ENCODE assay signal across 9 cellular contexts in the genomic region with DNA sequence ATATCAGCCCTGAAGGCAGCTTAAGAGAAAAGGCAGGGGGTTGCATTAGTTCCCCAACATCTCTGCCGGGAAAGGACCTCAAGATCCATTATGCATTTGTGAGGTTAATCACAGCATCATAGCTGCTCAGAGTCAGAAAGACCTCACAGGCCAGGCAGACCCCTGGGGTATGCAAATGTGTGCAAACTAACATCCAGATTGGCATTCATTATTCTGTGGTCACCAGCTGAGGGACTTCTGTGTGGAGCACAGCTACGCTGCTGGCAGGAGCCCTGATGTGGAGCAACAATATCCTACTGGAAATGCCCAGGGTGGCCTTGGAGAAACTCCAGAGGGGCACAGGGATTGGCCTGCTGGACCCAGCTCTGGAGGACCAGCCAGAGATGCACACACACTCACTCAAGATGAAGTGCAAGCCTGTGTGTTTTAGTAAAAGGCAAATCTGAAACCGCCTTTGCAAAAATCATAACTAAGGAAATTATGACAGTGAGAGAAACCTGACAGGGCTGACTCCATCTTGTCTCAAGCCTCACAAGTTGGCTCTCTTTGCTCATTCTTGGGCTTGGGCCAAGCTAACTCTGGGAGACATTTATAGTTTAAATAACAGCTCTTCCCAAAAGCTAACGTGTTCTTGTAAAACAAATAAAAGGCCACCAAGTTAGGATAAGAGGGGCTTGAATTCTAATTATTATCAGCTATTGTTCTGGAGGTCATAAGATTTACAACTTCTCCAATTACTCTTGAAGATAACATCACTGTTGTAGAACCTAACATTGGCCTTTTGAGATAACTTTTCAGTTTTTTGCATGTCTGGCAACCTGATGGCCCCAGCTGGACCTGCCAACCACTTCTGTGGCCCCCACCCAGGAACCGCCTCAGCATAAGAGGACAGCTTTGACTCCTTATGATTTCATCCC.
DNase-seq lines count a peak whose midpoint lies in the region; ATAC-seq and TF ChIP-seq lines count a peak whose summit lies in the region.
"Had no signal": no experiment of that assay in that cellular context is flagged by ENCODE, and none has a peak within 500 bp of the region (broad histone marks: within the 10 kb centered on the region; RNA-seq: fewer than 3 reads in every experiment).

No MANE protein-coding gene starts in this region.

- H3K4me2 ChIP-seq in GM23248 (ENCODE audit: unreplicated experiment), result peak overlapping the region; percentile 19

- POLR2A ChIA-PET in Panc1 (lab: Charles Lee), result no interaction called here

- no peaks in the 10 kb centered on the region for H4K20me1 ChIP-seq in GM23248 (ENCODE audit: insufficient read depth)

- H2AFZ ChIP-seq in ACC112 (ENCODE audit: low read length, unreplicated experiment), result no peak overlapping the region
- H2AFZ ChIP-seq in GM23248, result no peak overlapping the region

- CTCF ChIA-PET in Panc1 (lab: Charles Lee), result no interaction called here

- WGBS in GM23248 (ENCODE audit: low coverage in 1 of 2, low lambda C conversion rate in 2 of 2, missing lambda C conversion rate in 2 of 2), 2 experiments, result 71 to 78% methylated on average over 5 of the region's 5 CpGs

- H3K79me2 ChIP-seq in ACC112 (ENCODE audit: control insufficient read depth, insufficient read depth, low read length, unreplicated experiment) (no peaks in the 10 kb centered on the region), GM23248 (ENCODE audit: insufficient read depth) (no peaks in the 10 kb centered on the region)

- H3K36me3 ChIP-seq in ACC112 (ENCODE audit: insufficient read depth, low read length) (no peaks in the 10 kb centered on the region), GM23248 (ENCODE audit: low read depth) (no peaks in the 10 kb centered on the region), Panc1 (ENCODE audit: control insufficient read depth, insufficient read depth, low read length) (no peaks in the 10 kb centered on the region)
- H3K36me3 ChIP-seq: right atrium auricular region had no signal

- peak overlapping the region; percentile 51; the same call in 1 of the 2 replicates for H3K27ac ChIP-seq in ACC112 (ENCODE audit: low read depth, low read length)
- H3K27ac ChIP-seq in GM23248, result no peak overlapping the region
- peak overlapping the region; percentile 92 for H3K27ac ChIP-seq in Panc1 (ENCODE audit: low read length)
- H3K27ac ChIP-seq: right atrium auricular region had no signal

- H3K9me3 ChIP-seq in GM23248 (ENCODE audit: low read depth) (no peaks in the 10 kb centered on the region), Panc1 (ENCODE audit: control insufficient read depth, insufficient read depth, low read depth, low read length) (peaks cover 6% of the 10 kb centered on the region; the same call in 1 of the 2 replicates)

- no peak for DNase-seq in GM23248
- no peak for DNase-seq in Panc1 (ENCODE audit: low read depth, low spot score)
- peak; percentile 26 for DNase-seq in germinal center (ENCODE audit: low spot score)
- no peak for DNase-seq in NCI-H524 treated with DMSO at 0.1 percent for 48 hours (lab: John Stamatoyannopoulos, UW)
- DNase-seq in effector CD4-positive, alpha-beta T cell, result no peak

- TF ChIP-seq CTCF in Panc1 (IDR thresholded peaks at IDR 0.05), result no peak

- no peaks in the 10 kb centered on the region for H3K9me2 ChIP-seq in GM23248 (ENCODE audit: insufficient read depth)

- in situ Hi-C loops in GM23248 (cut with MboI), result no loop called here
- in situ Hi-C loops in Panc1 (cut with HindIII; ENCODE audit: low pct_unique_long_range_greater_than_20kb, low sequenced_read_pairs), result no loop called here

- H3K4me1 ChIP-seq in ACC112 (ENCODE audit: control insufficient read depth, insufficient read depth, low read length, unreplicated experiment), result peaks cover 68% of the 10 kb centered on the region
- H3K4me1 ChIP-seq in GM23248 (ENCODE audit: insufficient read depth), result peaks cover 50% of the 10 kb centered on the region
- H3K4me1 ChIP-seq in Panc1 (ENCODE audit: control insufficient read depth, insufficient read depth, low read length), result peaks cover 80% of the 10 kb centered on the region

- intact Hi-C loops in Panc1 (cut with micrococcal nuclease; ENCODE audit: unreplicated experiment), result no loop called here

- H3K9ac ChIP-seq in GM23248, result no peak overlapping the region

- no peaks in the 10 kb centered on the region for H3K27me3 ChIP-seq in ACC112 (ENCODE audit: insufficient read depth, low read length)
- H3K27me3 ChIP-seq in GM23248 (replicated peaks; ENCODE audit: insufficient read depth), result 0 out of 2 replicates have a peak, but pooled peaks cover 5% of the 10 kb centered on the region
- no peaks in the 10 kb centered on the region for H3K27me3 ChIP-seq in Panc1 (ENCODE audit: control insufficient read depth, insufficient read depth, low read length)
- H3K27me3 ChIP-seq: right atrium auricular region had no signal

- H3F3A ChIP-seq in GM23248 (ENCODE audit: insufficient read depth), result peaks cover 27% of the 10 kb centered on the region

- ATAC-seq in Panc1 (peak; percentile 8), HG02798 (IDR thresholded peaks at IDR 0.05; ENCODE audit: poor library complexity, unreplicated experiment) (no peak), HG02852 (IDR thresholded peaks at IDR 0.05; ENCODE audit: unreplicated experiment) (no peak)

- H3K4me3 ChIP-seq in ACC112 (ENCODE audit: low read depth, low read length) (no peak overlapping the region), GM23248 (no peak overlapping the region), Panc1 (ENCODE audit: low read depth in 2 of 2, low read length in 2 of 2) (no peak overlapping the region)
- H3K4me3 ChIP-seq: right atrium auricular region had no signal

- BruUV-seq in Panc1 (replicated peaks; lab: Mats Ljungman, UMichigan), result no TSS peak
